Comparison of ENCODE assay signal across 22 cellular contexts in the genomic region with DNA sequence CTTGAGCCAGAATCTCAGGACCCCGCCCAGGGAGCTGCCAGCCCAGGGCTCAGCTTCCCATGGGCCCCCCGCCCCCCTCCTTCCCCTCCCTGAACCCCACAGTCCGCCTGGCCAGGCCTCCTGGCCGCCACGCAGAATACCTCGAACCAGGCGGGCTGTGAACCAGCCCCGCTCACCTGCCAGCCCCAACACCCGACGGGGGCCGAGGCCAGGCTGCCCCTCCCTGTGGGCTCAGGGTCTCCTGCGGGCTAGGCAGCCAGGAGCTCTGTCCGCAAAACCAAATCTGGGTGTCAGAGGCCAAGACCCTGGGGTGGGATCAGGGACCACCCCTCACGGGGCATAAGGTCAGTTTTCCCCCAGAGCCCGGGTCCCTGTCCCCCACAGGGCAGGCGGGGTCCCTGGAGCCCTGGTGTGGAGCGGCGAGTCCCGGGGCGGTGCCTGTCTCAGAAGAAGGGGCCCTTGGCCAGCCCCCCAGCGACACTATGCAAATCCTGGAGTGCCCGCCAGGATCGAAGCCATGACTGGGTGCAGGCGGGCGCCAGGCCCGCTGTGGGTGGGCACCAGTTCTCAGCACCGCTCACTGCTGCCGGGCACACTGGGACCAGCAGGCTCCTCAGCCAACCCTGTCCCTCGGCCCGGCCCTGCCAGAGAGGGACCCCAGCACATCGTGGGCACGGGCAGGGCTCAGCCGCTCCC. TPM values are rescaled to one million over a fixed set of nuclear protein-coding genes. Genes with fewer than 3 reads are reported as not detected.
"Had no signal": no experiment of that assay in that cellular context is flagged by ENCODE, and none has a peak within 500 bp of the region (broad histone marks: within the 10 kb centered on the region; RNA-seq: fewer than 3 reads in every experiment).

No MANE protein-coding gene starts in this region.

- ATAC-seq: activated naive CD4-positive, alpha-beta T cell treated with anti-CD3 and anti-CD28 coated beads, Interleukin-2, amount 50 U/mL, for 72 hours; esophagus mucosa; gastrocnemius medialis; left lobe of liver had no signal

- DNase-seq: activated B cell treated with CpG ODN at 0.5 μM for 24 hours; activated CD4-positive, alpha-beta memory T cell treated with anti-CD3 and anti-CD28 coated beads for 36 hours; activated CD4-positive, alpha-beta T cell treated with anti-CD3 and anti-CD28 coated beads for 4 hours; activated gamma-delta T cell treated with Interleukin-2 at 50 U/mL for 16 hours; activated T-cell treated with anti-CD3 and anti-CD28 coated beads for 4 hours; cerebellar nuclear complex; cortex of kidney; effector CD4-positive, alpha-beta T cell; gastrocnemius medialis; head of caudate nucleus; kidney; midbrain; nephron progenitor cell; nucleus accumbens; stimulated activated naive CD4-positive, alpha-beta T cell had no signal

- H3K9me3 Mint-ChIP-seq: activated B cell treated with CpG ODN at 0.5 μM for 24 hours; activated CD4-positive, alpha-beta memory T cell treated with anti-CD3 and anti-CD28 coated beads for 36 hours; activated naive CD4-positive, alpha-beta T cell treated with anti-CD3 and anti-CD28 coated beads, Interleukin-2, amount 50 U/mL, for 72 hours; activated T-helper 1 cell treated with anti-CD3 and anti-CD28 coated beads, Interleukin-12 subunit alpha, Interleukin-12 subunit beta, Interleukin-2, Interleukin-4 antibody, amounts not matched to agents 30 ng/mL and 10 ng/mL and 1 ng/mL, durations not matched to agents 14 hours and 24 hours and 36 hours; nephron progenitor cell had no signal

- H3K4me1 ChIP-seq: gastrocnemius medialis had no signal

- H3K36me3 Mint-ChIP-seq: activated CD4-positive, alpha-beta memory T cell treated with anti-CD3 and anti-CD28 coated beads for 36 hours; activated naive CD4-positive, alpha-beta T cell treated with anti-CD3 and anti-CD28 coated beads, Interleukin-2, amount 50 U/mL, for 72 hours had no signal

- H3K4me1 Mint-ChIP-seq: activated B cell treated with CpG ODN at 0.5 μM for 24 hours had no signal

- FAIRE-seq: bronchial epithelial cell, kidney had no signal

- H3K9me3 ChIP-seq: gastrocnemius medialis had no signal

- H3K4me3 ChIP-seq: gastrocnemius medialis, lung had no signal

- H3K27ac Mint-ChIP-seq: activated B cell treated with CpG ODN at 0.5 μM for 24 hours; activated CD4-positive, alpha-beta memory T cell treated with anti-CD3 and anti-CD28 coated beads for 36 hours; activated naive CD4-positive, alpha-beta T cell treated with anti-CD3 and anti-CD28 coated beads, Interleukin-2, amount 50 U/mL, for 72 hours; activated T-helper 1 cell treated with anti-CD3 and anti-CD28 coated beads, Interleukin-12 subunit alpha, Interleukin-12 subunit beta, Interleukin-2, Interleukin-4 antibody, amounts not matched to agents 30 ng/mL and 10 ng/mL and 1 ng/mL, durations not matched to agents 14 hours and 24 hours and 36 hours; nephron progenitor cell had no signal

- H3K27ac ChIP-seq: gastrocnemius medialis had no signal

- H3K4me3 Mint-ChIP-seq: activated B cell treated with CpG ODN at 0.5 μM for 24 hours; activated CD4-positive, alpha-beta memory T cell treated with anti-CD3 and anti-CD28 coated beads for 36 hours; activated T-helper 1 cell treated with anti-CD3 and anti-CD28 coated beads, Interleukin-12 subunit alpha, Interleukin-12 subunit beta, Interleukin-2, Interleukin-4 antibody, amounts not matched to agents 30 ng/mL and 10 ng/mL and 1 ng/mL, durations not matched to agents 14 hours and 24 hours and 36 hours had no signal

RNA-seq across cellular contexts. Expression of a gene that starts 6.4 kb away (rescaled TPM):
- total RNA-seq: activated B cell treated with CpG ODN at 0.5 μM for 24 hours; activated CD4-positive, alpha-beta memory T cell treated with anti-CD3 and anti-CD28 coated beads for 36 hours; activated naive CD4-positive, alpha-beta T cell treated with anti-CD3 and anti-CD28 coated beads, Interleukin-2, amount 50 U/mL, for 72 hours; activated T-helper 1 cell treated with anti-CD3 and anti-CD28 coated beads, Interleukin-12 subunit alpha, Interleukin-12 subunit beta, Interleukin-2, Interleukin-4 antibody, amounts not matched to agents 30 ng/mL and 10 ng/mL and 1 ng/mL, durations not matched to agents 14 hours and 24 hours and 36 hours; bronchial epithelial cell; esophagus mucosa; gastrocnemius medialis; left lobe of liver; lung; ureter had no signal
- polyA plus RNA-seq: lung had no signal
